In genomic region chr5:65651144-65651543, GRCh38 we compare ENCODE assay signal across 1 cellular context.
TF ChIP-seq lines count a peak whose summit lies in the region.

No MANE protein-coding gene starts in this region.

TF ChIP-seq in HepG2, 621 proteins besides CTCF, POLR2A, EP300 and RAD21 (continued from another document and continues in another):
- TF ChIP-seq, protein P1, sequence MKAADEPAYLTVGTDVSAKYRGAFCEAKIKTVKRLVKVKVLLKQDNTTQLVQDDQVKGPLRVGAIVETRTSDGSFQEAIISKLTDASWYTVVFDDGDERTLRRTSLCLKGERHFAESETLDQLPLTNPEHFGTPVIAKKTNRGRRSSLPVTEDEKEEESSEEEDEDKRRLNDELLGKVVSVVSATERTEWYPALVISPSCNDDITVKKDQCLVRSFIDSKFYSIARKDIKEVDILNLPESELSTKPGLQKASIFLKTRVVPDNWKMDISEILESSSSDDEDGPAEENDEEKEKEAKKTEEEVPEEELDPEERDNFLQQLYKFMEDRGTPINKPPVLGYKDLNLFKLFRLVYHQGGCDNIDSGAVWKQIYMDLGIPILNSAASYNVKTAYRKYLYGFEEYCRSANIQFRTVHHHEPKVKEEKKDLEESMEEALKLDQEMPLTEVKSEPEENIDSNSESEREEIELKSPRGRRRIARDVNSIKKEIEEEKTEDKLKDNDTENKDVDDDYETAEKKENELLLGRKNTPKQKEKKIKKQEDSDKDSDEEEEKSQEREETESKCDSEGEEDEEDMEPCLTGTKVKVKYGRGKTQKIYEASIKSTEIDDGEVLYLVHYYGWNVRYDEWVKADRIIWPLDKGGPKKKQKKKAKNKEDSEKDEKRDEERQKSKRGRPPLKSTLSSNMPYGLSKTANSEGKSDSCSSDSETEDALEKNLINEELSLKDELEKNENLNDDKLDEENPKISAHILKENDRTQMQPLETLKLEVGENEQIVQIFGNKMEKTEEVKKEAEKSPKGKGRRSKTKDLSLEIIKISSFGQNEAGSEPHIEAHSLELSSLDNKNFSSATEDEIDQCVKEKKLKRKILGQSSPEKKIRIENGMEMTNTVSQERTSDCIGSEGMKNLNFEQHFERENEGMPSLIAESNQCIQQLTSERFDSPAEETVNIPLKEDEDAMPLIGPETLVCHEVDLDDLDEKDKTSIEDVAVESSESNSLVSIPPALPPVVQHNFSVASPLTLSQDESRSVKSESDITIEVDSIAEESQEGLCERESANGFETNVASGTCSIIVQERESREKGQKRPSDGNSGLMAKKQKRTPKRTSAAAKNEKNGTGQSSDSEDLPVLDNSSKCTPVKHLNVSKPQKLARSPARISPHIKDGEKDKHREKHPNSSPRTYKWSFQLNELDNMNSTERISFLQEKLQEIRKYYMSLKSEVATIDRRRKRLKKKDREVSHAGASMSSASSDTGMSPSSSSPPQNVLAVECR (CRISPR knock-in tag; IDR thresholded peaks at IDR 0.05; ENCODE audit: borderline replicate concordance): no peak; the same call in 1 of the 2 replicates
- TF ChIP-seq SKIL (CRISPR knock-in tag; IDR thresholded peaks at IDR 0.05; ENCODE audit: borderline replicate concordance) (no peak), ETV6 (CRISPR knock-in tag; conservative IDR thresholded peaks at IDR 0.05) (no peak), ZNF317 (CRISPR knock-in tag; IDR thresholded peaks at IDR 0.05) (no peak), ZNF614 (CRISPR knock-in tag; IDR thresholded peaks at IDR 0.05; ENCODE audit: borderline replicate concordance) (peak; percentile 49; the same call in 1 of the 2 replicates), ZEB1 (IDR thresholded peaks at IDR 0.05; ENCODE audit: insufficient replicate concordance, low read depth) (no peak), HOXA3 (CRISPR knock-in tag; IDR thresholded peaks at IDR 0.05) (peak; percentile 21; the same call in 1 of the 2 replicates), JARID2 (CRISPR knock-in tag; IDR thresholded peaks at IDR 0.05; ENCODE audit: insufficient replicate concordance) (no peak), RFXAP (CRISPR knock-in tag; IDR thresholded peaks at IDR 0.05; ENCODE audit: borderline replicate concordance) (no peak), SRSF9 (IDR thresholded peaks at IDR 0.05; ENCODE audit: borderline replicate concordance, insufficient read depth, low read depth, low read length, poor library complexity, severe bottlenecking) (no peak), BCL3 (CRISPR knock-in tag; IDR thresholded peaks at IDR 0.05) (no peak), SNAPC4 (CRISPR knock-in tag; IDR thresholded peaks at IDR 0.05) (no peak), ATF7-NPFF (CRISPR knock-in tag; IDR thresholded peaks at IDR 0.05; ENCODE audit: low read depth) (no peak), KDM1A (CRISPR knock-in tag; IDR thresholded peaks at IDR 0.05) (no peak), EEA1 (CRISPR knock-in tag; IDR thresholded peaks at IDR 0.05; ENCODE audit: borderline replicate concordance) (no peak), ZNF772 (CRISPR knock-in tag; IDR thresholded peaks at IDR 0.05) (no peak), RBFOX2 (IDR thresholded peaks at IDR 0.05; ENCODE audit: low read depth, low read length) (no peak), ZNF572 (CRISPR knock-in tag; IDR thresholded peaks at IDR 0.05) (no peak), RBM22 (optimal IDR thresholded peaks at IDR 0.05; ENCODE audit: low read length) (no peak), HOXA9 (CRISPR knock-in tag; IDR thresholded peaks at IDR 0.05; ENCODE audit: borderline replicate concordance) (no peak), ZNF607 (CRISPR knock-in tag; IDR thresholded peaks at IDR 0.05; ENCODE audit: borderline replicate concordance) (no peak), ZMYM4 (CRISPR knock-in tag; IDR thresholded peaks at IDR 0.05) (peak; percentile 94), FOXK1 (CRISPR knock-in tag; IDR thresholded peaks at IDR 0.05; ENCODE audit: borderline replicate concordance, low read depth) (peak; percentile 70), KAT2B (IDR thresholded peaks at IDR 0.05; ENCODE audit: borderline replicate concordance, low read depth, low read length) (no peak), RXRA (CRISPR knock-in tag; IDR thresholded peaks at IDR 0.05) (0 out of 2 replicates have a peak, but pooled peaks have one; percentile 28), FOXA3 (CRISPR knock-in tag; IDR thresholded peaks at IDR 0.05) (peak; percentile 89), MYNN (CRISPR knock-in tag; IDR thresholded peaks at IDR 0.05; ENCODE audit: low read depth) (no peak), FOXJ3 (CRISPR knock-in tag; IDR thresholded peaks at IDR 0.05; ENCODE audit: borderline replicate concordance) (peak; percentile 51; the same call in 1 of the 2 replicates), ZNF749 (CRISPR knock-in tag; IDR thresholded peaks at IDR 0.05; ENCODE audit: borderline replicate concordance) (no peak), NRL (CRISPR knock-in tag; IDR thresholded peaks at IDR 0.05; ENCODE audit: borderline replicate concordance) (no peak), ZNF441 (CRISPR knock-in tag; IDR thresholded peaks at IDR 0.05; ENCODE audit: borderline replicate concordance) (no peak), NCOA2 (CRISPR knock-in tag; IDR thresholded peaks at IDR 0.05) (peak; percentile 78), SMC3 (IDR thresholded peaks at IDR 0.05; ENCODE audit: low read length) (no peak), PBX3 (CRISPR knock-in tag; IDR thresholded peaks at IDR 0.05; ENCODE audit: borderline replicate concordance) (no peak), KDM6A (CRISPR knock-in tag; IDR thresholded peaks at IDR 0.05; ENCODE audit: low read depth) (peak; percentile 73)
- TF ChIP-seq, protein P2, sequence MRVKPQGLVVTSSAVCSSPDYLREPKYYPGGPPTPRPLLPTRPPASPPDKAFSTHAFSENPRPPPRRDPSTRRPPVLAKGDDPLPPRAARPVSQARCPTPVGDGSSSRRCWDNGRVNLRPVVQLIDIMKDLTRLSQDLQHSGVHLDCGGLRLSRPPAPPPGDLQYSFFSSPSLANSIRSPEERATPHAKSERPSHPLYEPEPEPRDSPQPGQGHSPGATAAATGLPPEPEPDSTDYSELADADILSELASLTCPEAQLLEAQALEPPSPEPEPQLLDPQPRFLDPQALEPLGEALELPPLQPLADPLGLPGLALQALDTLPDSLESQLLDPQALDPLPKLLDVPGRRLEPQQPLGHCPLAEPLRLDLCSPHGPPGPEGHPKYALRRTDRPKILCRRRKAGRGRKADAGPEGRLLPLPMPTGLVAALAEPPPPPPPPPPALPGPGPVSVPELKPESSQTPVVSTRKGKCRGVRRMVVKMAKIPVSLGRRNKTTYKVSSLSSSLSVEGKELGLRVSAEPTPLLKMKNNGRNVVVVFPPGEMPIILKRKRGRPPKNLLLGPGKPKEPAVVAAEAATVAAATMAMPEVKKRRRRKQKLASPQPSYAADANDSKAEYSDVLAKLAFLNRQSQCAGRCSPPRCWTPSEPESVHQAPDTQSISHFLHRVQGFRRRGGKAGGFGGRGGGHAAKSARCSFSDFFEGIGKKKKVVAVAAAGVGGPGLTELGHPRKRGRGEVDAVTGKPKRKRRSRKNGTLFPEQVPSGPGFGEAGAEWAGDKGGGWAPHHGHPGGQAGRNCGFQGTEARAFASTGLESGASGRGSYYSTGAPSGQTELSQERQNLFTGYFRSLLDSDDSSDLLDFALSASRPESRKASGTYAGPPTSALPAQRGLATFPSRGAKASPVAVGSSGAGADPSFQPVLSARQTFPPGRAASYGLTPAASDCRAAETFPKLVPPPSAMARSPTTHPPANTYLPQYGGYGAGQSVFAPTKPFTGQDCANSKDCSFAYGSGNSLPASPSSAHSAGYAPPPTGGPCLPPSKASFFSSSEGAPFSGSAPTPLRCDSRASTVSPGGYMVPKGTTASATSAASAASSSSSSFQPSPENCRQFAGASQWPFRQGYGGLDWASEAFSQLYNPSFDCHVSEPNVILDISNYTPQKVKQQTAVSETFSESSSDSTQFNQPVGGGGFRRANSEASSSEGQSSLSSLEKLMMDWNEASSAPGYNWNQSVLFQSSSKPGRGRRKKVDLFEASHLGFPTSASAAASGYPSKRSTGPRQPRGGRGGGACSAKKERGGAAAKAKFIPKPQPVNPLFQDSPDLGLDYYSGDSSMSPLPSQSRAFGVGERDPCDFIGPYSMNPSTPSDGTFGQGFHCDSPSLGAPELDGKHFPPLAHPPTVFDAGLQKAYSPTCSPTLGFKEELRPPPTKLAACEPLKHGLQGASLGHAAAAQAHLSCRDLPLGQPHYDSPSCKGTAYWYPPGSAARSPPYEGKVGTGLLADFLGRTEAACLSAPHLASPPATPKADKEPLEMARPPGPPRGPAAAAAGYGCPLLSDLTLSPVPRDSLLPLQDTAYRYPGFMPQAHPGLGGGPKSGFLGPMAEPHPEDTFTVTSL (CRISPR knock-in tag; IDR thresholded peaks at IDR 0.05; ENCODE audit: borderline replicate concordance): peak; percentile 45; the same call in 1 of the 2 replicates
- TF ChIP-seq, protein P3, sequence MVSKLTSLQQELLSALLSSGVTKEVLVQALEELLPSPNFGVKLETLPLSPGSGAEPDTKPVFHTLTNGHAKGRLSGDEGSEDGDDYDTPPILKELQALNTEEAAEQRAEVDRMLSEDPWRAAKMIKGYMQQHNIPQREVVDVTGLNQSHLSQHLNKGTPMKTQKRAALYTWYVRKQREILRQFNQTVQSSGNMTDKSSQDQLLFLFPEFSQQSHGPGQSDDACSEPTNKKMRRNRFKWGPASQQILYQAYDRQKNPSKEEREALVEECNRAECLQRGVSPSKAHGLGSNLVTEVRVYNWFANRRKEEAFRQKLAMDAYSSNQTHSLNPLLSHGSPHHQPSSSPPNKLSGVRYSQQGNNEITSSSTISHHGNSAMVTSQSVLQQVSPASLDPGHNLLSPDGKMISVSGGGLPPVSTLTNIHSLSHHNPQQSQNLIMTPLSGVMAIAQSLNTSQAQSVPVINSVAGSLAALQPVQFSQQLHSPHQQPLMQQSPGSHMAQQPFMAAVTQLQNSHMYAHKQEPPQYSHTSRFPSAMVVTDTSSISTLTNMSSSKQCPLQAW (CRISPR knock-in tag; IDR thresholded peaks at IDR 0.05): 0 out of 2 replicates have a peak, but pooled peaks have one; percentile 27
- TF ChIP-seq, protein P4, sequence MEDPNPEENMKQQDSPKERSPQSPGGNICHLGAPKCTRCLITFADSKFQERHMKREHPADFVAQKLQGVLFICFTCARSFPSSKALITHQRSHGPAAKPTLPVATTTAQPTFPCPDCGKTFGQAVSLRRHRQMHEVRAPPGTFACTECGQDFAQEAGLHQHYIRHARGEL (CRISPR knock-in tag; IDR thresholded peaks at IDR 0.05): no peak
- TF ChIP-seq, protein P5, sequence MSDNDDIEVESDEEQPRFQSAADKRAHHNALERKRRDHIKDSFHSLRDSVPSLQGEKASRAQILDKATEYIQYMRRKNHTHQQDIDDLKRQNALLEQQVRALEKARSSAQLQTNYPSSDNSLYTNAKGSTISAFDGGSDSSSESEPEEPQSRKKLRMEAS (IDR thresholded peaks at IDR 0.05): no peak
